ENCODE assay signal across 8 cellular contexts in genomic region chr1:201119206-201119814, GRCh38. TPM values are rescaled to one million over a fixed set of nuclear protein-coding genes. Genes with fewer than 3 reads are reported as not detected.
DNase-seq lines count a peak whose midpoint lies in the region; ATAC-seq and TF ChIP-seq lines count a peak whose summit lies in the region.

No MANE protein-coding gene starts in this region.

- H3K36me3 ChIP-seq in OCI-LY3 (replicated peaks; ENCODE audit: low read depth, low read length): no peaks in the 10 kb centered on the region

- no peak overlapping the region for H3K9ac ChIP-seq in OCI-LY3 (ENCODE audit: low read length)

- DNase-seq in A172 (ENCODE audit: low spot score) (peak; percentile 23), left ventricle myocardium superior (no peak)
- peak; percentile 19 for DNase-seq in activated T-helper 9 cell treated with anti-CD3 and anti-CD28 coated beads, Interleukin-2, amount 50 U/mL, for 16 hours (ENCODE audit: low read depth)
- DNase-seq in stimulated activated CD4-positive, alpha-beta T cell treated with anti-CD3 and anti-CD28 coated beads, Interleukin-1b, Interleukin-23, amount 100 ng/mL, for 4 hours (ENCODE audit: low read depth in 2 of 2): peak; percentile 31 to 33

- H3K4me3 ChIP-seq in OCI-LY3 (ENCODE audit: low read length): peak overlapping the region; percentile 44

- intact Hi-C loops in left ventricle myocardium superior (cut with micrococcal nuclease): no loop called here

- ATAC-seq in GM18498 (IDR thresholded peaks at IDR 0.05; ENCODE audit: unreplicated experiment) (peak; percentile 65), left ventricle myocardium superior (peak; percentile 20), GM18517 (IDR thresholded peaks at IDR 0.05; ENCODE audit: unreplicated experiment) (no peak), GM19035 (IDR thresholded peaks at IDR 0.05; ENCODE audit: unreplicated experiment) (no peak)

- H3K27me3 ChIP-seq in OCI-LY3 (ENCODE audit: low read depth, low read length): peaks cover 33% of the 10 kb centered on the region

- TF ChIP-seq CTCF in OCI-LY3 (IDR thresholded peaks at IDR 0.05; ENCODE audit: low read depth, low read length): peak; percentile 97

- H3K9me3 ChIP-seq in OCI-LY3 (ENCODE audit: insufficient read depth, low read length): no peaks in the 10 kb centered on the region

- no peaks in the 10 kb centered on the region for H4K20me1 ChIP-seq in OCI-LY3 (ENCODE audit: insufficient read depth, low read length)

- H2AFZ ChIP-seq in OCI-LY3 (ENCODE audit: low read depth, low read length): peak overlapping the region; percentile 48

- no peak overlapping the region for H3K27ac ChIP-seq in OCI-LY3 (ENCODE audit: low read length)

- peaks cover 5% of the 10 kb centered on the region; the same call in 1 of the 2 replicates for H3K4me1 ChIP-seq in OCI-LY3 (ENCODE audit: low read length)

- H3K79me2 ChIP-seq in OCI-LY3 (ENCODE audit: low read length): no peaks in the 10 kb centered on the region

- peak overlapping the region; percentile 64 for H3K4me2 ChIP-seq in OCI-LY3 (ENCODE audit: low read length)

RNA-seq across cellular contexts. Expression of gene CACNA1S, which starts 7.1 kb away (rescaled TPM):
- not detected in 2 replicates for total RNA-seq in A172 (2014; rRNA removed; shearing (Covaris generic))
- total RNA-seq in left ventricle myocardium superior: not detected

RNA-seq across cellular contexts. Expression of gene ASCL5, which starts 7.7 kb away (rescaled TPM):
- not detected in 2 replicates for total RNA-seq in A172 (2014; rRNA removed; shearing (Covaris generic))
- total RNA-seq in left ventricle myocardium superior: not detected

RNA-seq across cellular contexts. Expression of gene TMEM9, which starts 35.0 kb away (rescaled TPM):
- total RNA-seq in A172 (2014; rRNA removed; shearing (Covaris generic)): 202 and 213 TPM in 2 replicates
- 20.5 TPM for total RNA-seq in left ventricle myocardium superior

Comparison
In these comparisons a context has a peak if more than half of its experiments do, and no peak if none do; other contexts are left out.
1. ATAC-seq: peak in GM18498 (single experiment) and left ventricle myocardium superior (single experiment); none in GM18517 (single experiment) and GM19035 (single experiment).